In genomic region chr22:28738876-28739275, GRCh38 we compare ENCODE assay signal across 8 cellular contexts. TPM values are rescaled to one million over a fixed set of nuclear protein-coding genes. Genes with fewer than 3 reads are reported as not detected.
DNase-seq lines count a peak whose midpoint lies in the region; ATAC-seq and TF ChIP-seq lines count a peak whose summit lies in the region.
"Not testable (repeated sequence)": the region's sequence is repeated elsewhere in the genome, so short reads cannot be mapped to it uniquely, and the experiment has no call there.

No MANE protein-coding gene starts in this region.

- TF ChIP-seq CTCF in GM23338 (conservative IDR thresholded peaks at IDR 0.05; ENCODE audit: low read depth in 2 of 2); Loucy (conservative IDR thresholded peaks at IDR 0.05; ENCODE audit: low read length); WTC11 (IDR thresholded peaks at IDR 0.05); hepatocyte (IDR thresholded peaks at IDR 0.05; ENCODE audit: poor library complexity); nephron progenitor cell (IDR thresholded peaks at IDR 0.05): not testable (repeated sequence)

- peaks cover 34% of the 10 kb centered on the region for H3K4me1 ChIP-seq in BLaER1
- peaks cover 35% of the 10 kb centered on the region for H3K4me1 ChIP-seq in GM23338 (ENCODE audit: insufficient read depth)
- peaks cover 47% of the 10 kb centered on the region for H3K4me1 ChIP-seq in Loucy (ENCODE audit: insufficient read depth, low read length, poor library complexity, severe bottlenecking)
- peaks cover 26% of the 10 kb centered on the region for H3K4me1 ChIP-seq in SJSA1 (replicated peaks)
- H3K4me1 ChIP-seq in hepatocyte (ENCODE audit: insufficient read depth), result not testable (repeated sequence)

- H3K4me1 Mint-ChIP-seq in GM23338 (peaks cover 57% of the 10 kb centered on the region), WTC11 (peaks cover 77% of the 10 kb centered on the region), nephron progenitor cell (peaks cover 39% of the 10 kb centered on the region)
- H3K4me1 Mint-ChIP-seq in dendritic cell treated with granulocyte-macrophage colony-stimulating factor and Interleukin-4, amounts not matched to agents 40 ng/mL and 50 ng/mL, for 4 days (ENCODE audit: low read depth), result peaks cover 41% of the 10 kb centered on the region

- H3K4me2 ChIP-seq in BLaER1 (0 out of 2 replicates have a peak overlapping the region, but pooled peaks have one; percentile 1), Loucy (ENCODE audit: low read depth, low read length, poor library complexity, severe bottlenecking) (peak overlapping the region; percentile 69)
- not testable (repeated sequence) for H3K4me2 ChIP-seq in GM23338, hepatocyte

- H3K9ac ChIP-seq in BLaER1; Loucy (ENCODE audit: low read depth, low read length, poor library complexity, severe bottlenecking): not testable (repeated sequence)

- not testable (repeated sequence) for H2AFZ ChIP-seq in GM23338; Loucy (ENCODE audit: low read length); hepatocyte

- peak overlapping the region; percentile 14; the same call in 1 of the 3 replicates for H3K4me3 Mint-ChIP-seq in GM23338
- peak overlapping the region; percentile 54 for H3K4me3 Mint-ChIP-seq in WTC11
- H3K4me3 Mint-ChIP-seq in dendritic cell treated with granulocyte-macrophage colony-stimulating factor and Interleukin-4, amounts not matched to agents 40 ng/mL and 50 ng/mL, for 4 days; nephron progenitor cell: not testable (repeated sequence)

- H3K36me3 ChIP-seq in BLaER1, result peaks cover 47% of the 10 kb centered on the region
- H3K36me3 ChIP-seq in GM23338 (ENCODE audit: insufficient read depth); Loucy (ENCODE audit: insufficient read depth, low read length); hepatocyte (replicated peaks; ENCODE audit: insufficient read depth, low read depth): not testable (repeated sequence)
- peaks cover 18% of the 10 kb centered on the region for H3K36me3 ChIP-seq in SJSA1

- not testable (repeated sequence) for H3K9me3 ChIP-seq in BLaER1; Loucy (ENCODE audit: insufficient read depth, low read depth, low read length); SJSA1 (replicated peaks); hepatocyte (ENCODE audit: low read depth)

- H3K9me2 ChIP-seq in GM23338 (ENCODE audit: insufficient read depth); Loucy (replicated peaks; ENCODE audit: low read depth, low read length); hepatocyte (replicated peaks; ENCODE audit: insufficient read depth): not testable (repeated sequence)

- not testable (repeated sequence) for ATAC-seq in GM23338, WTC11

- H3F3A ChIP-seq in GM23338 (replicated peaks; ENCODE audit: low read depth); Loucy (ENCODE audit: low read depth): not testable (repeated sequence)

- 91% methylated on average over 8 of the region's 8 CpGs for WGBS in hepatocyte (ENCODE audit: low lambda C conversion rate, missing lambda C conversion rate)

- intact Hi-C loops in dendritic cell treated with granulocyte-macrophage colony-stimulating factor and Interleukin-4, amounts not matched to agents 40 ng/mL and 50 ng/mL, for 4 days (cut with micrococcal nuclease), result not testable (repeated sequence)

- H3K27me3 ChIP-seq in BLaER1; GM23338 (ENCODE audit: insufficient read depth); Loucy (ENCODE audit: insufficient read depth, low read length, poor library complexity, severe bottlenecking); SJSA1 (replicated peaks); hepatocyte: not testable (repeated sequence)

- peaks cover 32% of the 10 kb centered on the region for H4K20me1 ChIP-seq in BLaER1
- not testable (repeated sequence) for H4K20me1 ChIP-seq in GM23338 (replicated peaks; ENCODE audit: insufficient read depth); Loucy (ENCODE audit: insufficient read depth, low read length, poor library complexity, severe bottlenecking); hepatocyte (ENCODE audit: insufficient read depth, poor library complexity, severe bottlenecking)

- not testable (repeated sequence) for H3K4me3 ChIP-seq in BLaER1, GM23338, SJSA1, hepatocyte
- peak overlapping the region; percentile 11 for H3K4me3 ChIP-seq in Loucy (ENCODE audit: low read length, poor library complexity, severe bottlenecking)

- H3K79me2 ChIP-seq in GM23338 (replicated peaks; ENCODE audit: insufficient read depth) (peaks cover 81% of the 10 kb centered on the region), Loucy (ENCODE audit: insufficient read depth, low read length) (peaks cover 83% of the 10 kb centered on the region), hepatocyte (peaks cover 48% of the 10 kb centered on the region)

- not testable (repeated sequence) for H3K27ac ChIP-seq in BLaER1
- H3K27ac ChIP-seq in GM23338 (ENCODE audit: low read depth), result peak overlapping the region; percentile 33; the same call in 1 of the 2 replicates
- H3K27ac ChIP-seq in SJSA1, result 0 out of 2 replicates have a peak overlapping the region, but pooled peaks have one; percentile 23
- H3K27ac ChIP-seq in hepatocyte, result peak overlapping the region; percentile 66

- POLR2A ChIA-PET in WTC11 (lab: Charles Lee), result not testable (repeated sequence)

- peak overlapping the region; percentile 91 for H3K27ac Mint-ChIP-seq in GM23338
- peak overlapping the region; percentile 75 for H3K27ac Mint-ChIP-seq in WTC11
- peak overlapping the region; percentile 27 for H3K27ac Mint-ChIP-seq in dendritic cell treated with granulocyte-macrophage colony-stimulating factor and Interleukin-4, amounts not matched to agents 40 ng/mL and 50 ng/mL, for 4 days
- peak overlapping the region; percentile 16 for H3K27ac Mint-ChIP-seq in nephron progenitor cell

- H3K36me3 Mint-ChIP-seq in GM23338 (ENCODE audit: low read depth), result peaks cover 19% of the 10 kb centered on the region
- H3K36me3 Mint-ChIP-seq in WTC11, result peaks cover 14% of the 10 kb centered on the region
- peaks cover 45% of the 10 kb centered on the region for H3K36me3 Mint-ChIP-seq in dendritic cell treated with granulocyte-macrophage colony-stimulating factor and Interleukin-4, amounts not matched to agents 40 ng/mL and 50 ng/mL, for 4 days (ENCODE audit: low read depth)
- peaks cover 16% of the 10 kb centered on the region for H3K36me3 Mint-ChIP-seq in nephron progenitor cell (ENCODE audit: low read depth)

- DNase-seq in GM23338 (ENCODE audit: low spot score); WTC11 (ENCODE audit: low spot score); hepatocyte (ENCODE audit: low spot score); nephron progenitor cell: not testable (repeated sequence)
- DNase-seq in SJSA1 (ENCODE audit: low read depth in 1 of 2, low spot score in 2 of 2), result peak; percentile 53 to 56

- not testable (repeated sequence) for H3K27me3 Mint-ChIP-seq in GM23338 (ENCODE audit: insufficient read depth, low read depth, poor library complexity); WTC11 (ENCODE audit: low read depth); dendritic cell treated with granulocyte-macrophage colony-stimulating factor and Interleukin-4, amounts not matched to agents 40 ng/mL and 50 ng/mL, for 4 days; nephron progenitor cell (ENCODE audit: low read depth, poor library complexity)

- H3K9me3 Mint-ChIP-seq in GM23338; WTC11; dendritic cell treated with granulocyte-macrophage colony-stimulating factor and Interleukin-4, amounts not matched to agents 40 ng/mL and 50 ng/mL, for 4 days; nephron progenitor cell: not testable (repeated sequence)

- CTCF ChIA-PET in WTC11 (lab: Charles Lee), result not testable (repeated sequence)

RNA-seq across cellular contexts. Expression of gene CHEK2, which starts 2.7 kb away (rescaled TPM):
- total RNA-seq in GM23338 (2014; rRNA removed; shearing (Covaris generic)), result 100 and 121 TPM in 2 replicates
- polyA plus RNA-seq in GM23338 (2016; fragmentation: Nextera tagmentation; extraction: Ambion mirVana) (80.0 and 86.0 TPM in 2 replicates), hepatocyte (17.1 and 19.1 TPM in 2 replicates)
- total RNA-seq in SJSA1 (2014; rRNA removed; shearing (Covaris generic)), result 26.0 and 33.1 TPM in 2 replicates
- total RNA-seq in WTC11 (2021) (120 to 126 TPM (median 124 TPM) in 3 replicates), hepatocyte (15.5 and 25.9 TPM in 2 replicates)

RNA-seq across cellular contexts. Expression of gene HSCB, which starts 3.0 kb away (rescaled TPM):
- 17.7 and 18.6 TPM in 2 replicates for total RNA-seq in GM23338 (2014; rRNA removed; shearing (Covaris generic))
- polyA plus RNA-seq in GM23338 (2016; fragmentation: Nextera tagmentation; extraction: Ambion mirVana), result 28.4 and 30.9 TPM in 2 replicates
- 22.3 and 22.7 TPM in 2 replicates for total RNA-seq in SJSA1 (2014; rRNA removed; shearing (Covaris generic))
- 17.1 to 19.2 TPM (median 17.1 TPM) in 3 replicates for total RNA-seq in WTC11 (2021)
- total RNA-seq in hepatocyte, result 18.9 and 30.8 TPM in 2 replicates
- 20.6 and 22.6 TPM in 2 replicates for polyA plus RNA-seq in hepatocyte

RNA-seq across cellular contexts. Expression of gene CCDC117, which starts 33.6 kb away (rescaled TPM):
- total RNA-seq in GM23338 (2014; rRNA removed; shearing (Covaris generic)), result 54.1 and 59.5 TPM in 2 replicates
- polyA plus RNA-seq in GM23338 (2016; fragmentation: Nextera tagmentation; extraction: Ambion mirVana) (23.9 and 24.0 TPM in 2 replicates), hepatocyte (16.5 and 17.1 TPM in 2 replicates)
- 56.9 and 60.0 TPM in 2 replicates for total RNA-seq in SJSA1 (2014; rRNA removed; shearing (Covaris generic))
- total RNA-seq in WTC11 (2021) (39.0 to 47.4 TPM (median 46.9 TPM) in 3 replicates), hepatocyte (40.5 and 41.7 TPM in 2 replicates)

RNA-seq across cellular contexts. Expression of gene TTC28, which starts 59.2 kb away (rescaled TPM):
- total RNA-seq in GM23338 (2014; rRNA removed; shearing (Covaris generic)), result 10.7 and 16.1 TPM in 2 replicates
- polyA plus RNA-seq in GM23338 (2016; fragmentation: Nextera tagmentation; extraction: Ambion mirVana), result 2.1 and 4.5 TPM in 2 replicates
- total RNA-seq in SJSA1 (2014; rRNA removed; shearing (Covaris generic)), result 9.7 and 14.9 TPM in 2 replicates
- total RNA-seq in WTC11 (2021), result 12.1 to 13.5 TPM (median 13.0 TPM) in 3 replicates
- total RNA-seq in hepatocyte, result 30.4 and 45.7 TPM in 2 replicates
- polyA plus RNA-seq in hepatocyte, result 13.9 and 14.7 TPM in 2 replicates

Comparison
In these comparisons a context has a peak if more than half of its experiments do, and no peak if none do; other contexts are left out.
1. H3K27ac Mint-ChIP-seq: peak in every context shown above with its lines; median percentile 91 in GM23338; 75 in WTC11; 27 in dendritic cell treated with granulocyte-macrophage colony-stimulating factor and Interleukin-4, amounts not matched to agents 40 ng/mL and 50 ng/mL, for 4 days; 16 in nephron progenitor cell.